In genomic region chr6:30818426-30818841, GRCh38 we compare ENCODE assay signal across 11 cellular contexts.
DNase-seq lines count a peak whose midpoint lies in the region; ATAC-seq and TF ChIP-seq lines count a peak whose summit lies in the region.
"Had no signal": no experiment of that assay in that cellular context is flagged by ENCODE, and none has a peak within 500 bp of the region (broad histone marks: within the 10 kb centered on the region; RNA-seq: fewer than 3 reads in every experiment).

No MANE protein-coding gene starts in this region.

- no peak overlapping the region for H3K4me3 Mint-ChIP-seq in CD8-positive, alpha-beta memory T cell
- H3K4me3 Mint-ChIP-seq in endothelial cell (ENCODE audit: unreplicated experiment) (no peak overlapping the region), osteocyte (ENCODE audit: unreplicated experiment) (no peak overlapping the region)
- H3K4me3 Mint-ChIP-seq: activated B cell treated with CpG ODN at 0.5 μM for 24 hours had no signal

- H3K27ac Mint-ChIP-seq in CD8-positive, alpha-beta memory T cell = peak overlapping the region in 5 of 8 donors; percentile 2 to 69 (median 20)
- H3K27ac Mint-ChIP-seq in endothelial cell (ENCODE audit: unreplicated experiment) (peak overlapping the region; percentile 9), osteocyte (ENCODE audit: unreplicated experiment) (peak overlapping the region; percentile 92)
- H3K27ac Mint-ChIP-seq: activated B cell treated with CpG ODN at 0.5 μM for 24 hours had no signal

- H3K27me3 ChIP-seq in CD8-positive, alpha-beta memory T cell (ENCODE audit: insufficient read depth, low read length, poor library complexity, severe bottlenecking) = no peaks in the 10 kb centered on the region

- H3K9me3 Mint-ChIP-seq in CD8-positive, alpha-beta memory T cell = no peaks in the 10 kb centered on the region
- H3K9me3 Mint-ChIP-seq in endothelial cell (ENCODE audit: unreplicated experiment) = no peaks in the 10 kb centered on the region
- H3K9me3 Mint-ChIP-seq in osteocyte (ENCODE audit: unreplicated experiment) = no peaks in the 10 kb centered on the region
- H3K9me3 Mint-ChIP-seq: activated B cell treated with CpG ODN at 0.5 μM for 24 hours had no signal

- peaks cover 0 to 15% (median under 1%) of the 10 kb centered on the region in 3 donors for H3K36me3 Mint-ChIP-seq in CD8-positive, alpha-beta memory T cell
- H3K36me3 Mint-ChIP-seq in endothelial cell (ENCODE audit: low read depth, unreplicated experiment) (no peaks in the 10 kb centered on the region), osteocyte (ENCODE audit: unreplicated experiment) (no peaks in the 10 kb centered on the region)

- H3K4me3 ChIP-seq in CD8-positive, alpha-beta memory T cell (ENCODE audit: low read length) = no peak overlapping the region

- no peaks in the 10 kb centered on the region for H3K36me3 ChIP-seq in CD8-positive, alpha-beta memory T cell (ENCODE audit: insufficient read depth, low read length)

- POLR2A ChIA-PET in CD8-positive, alpha-beta memory T cell (lab: Charles Lee) = interaction anchor here (0.6 kb wide), 1 partner anchor 27 kb away, joined by 3 read pairs; no protein-coding TSS in a partner anchor

- peaks cover 30% of the 10 kb centered on the region for H3K4me1 ChIP-seq in CD8-positive, alpha-beta memory T cell (ENCODE audit: insufficient read depth, low read length)

- peaks cover 41 to 84% (median 61%) of the 10 kb centered on the region in 3 donors for H3K4me1 Mint-ChIP-seq in CD8-positive, alpha-beta memory T cell
- peaks cover 13% of the 10 kb centered on the region for H3K4me1 Mint-ChIP-seq in endothelial cell (ENCODE audit: unreplicated experiment)
- peaks cover 64% of the 10 kb centered on the region for H3K4me1 Mint-ChIP-seq in osteocyte (ENCODE audit: unreplicated experiment)

- no peak for ATAC-seq in HG03097 (IDR thresholded peaks at IDR 0.05; ENCODE audit: low FRiP score, unreplicated experiment)
- ATAC-seq in activated CD4-positive, CD25-positive, alpha-beta regulatory T cell treated with anti-CD3 and anti-CD28 coated beads, Interleukin-2, amount 50 U/mL, for 24 hours = no peak

- CTCF ChIA-PET in CD8-positive, alpha-beta memory T cell (lab: Charles Lee) = interaction anchor here (1.5 kb wide), 1 partner anchor 275 kb away, joined by 3 read pairs; no protein-coding TSS in a partner anchor

- H3K27me3 Mint-ChIP-seq in CD8-positive, alpha-beta memory T cell = peaks cover 0 to 2% of the 10 kb centered on the region in 2 donors
- peaks cover 2% of the 10 kb centered on the region for H3K27me3 Mint-ChIP-seq in endothelial cell (ENCODE audit: unreplicated experiment)
- no peaks in the 10 kb centered on the region for H3K27me3 Mint-ChIP-seq in osteocyte (ENCODE audit: unreplicated experiment)

- TF ChIP-seq CTCF in endothelial cell (IDR thresholded peaks at IDR 0.05; ENCODE audit: unreplicated experiment) (no peak), osteocyte (IDR thresholded peaks at IDR 0.05) (no peak)

- H3K9me3 ChIP-seq in CD8-positive, alpha-beta memory T cell (ENCODE audit: low read length) = no peaks in the 10 kb centered on the region

- peak overlapping the region; percentile 57 for H3K27ac ChIP-seq in CD8-positive, alpha-beta memory T cell (ENCODE audit: low read depth, low read length)

- no peak for DNase-seq in CD8-positive, alpha-beta memory T cell
- DNase-seq in OCI-M1 (lab: John Stamatoyannopoulos, UW) (peak; percentile 58), endothelial cell (ENCODE audit: low spot score) (no peak), osteocyte (ENCODE audit: extremely low spot score, unreplicated experiment) (no peak), NCI-H146 (lab: John Stamatoyannopoulos, UW) (no peak), midbrain (lab: John Stamatoyannopoulos, UW) (no peak)
- DNase-seq: activated B cell treated with CpG ODN at 0.5 μM for 24 hours; effector memory CD4-positive, alpha-beta T cell; NCI-H1417 treated with DMSO at 0.1 percent for 48 hours had no signal

Comparison
In these comparisons a context has a peak if more than half of its experiments do, and no peak if none do; other contexts are left out.
1. H3K27ac Mint-ChIP-seq: peak in every context shown above with its lines; median percentile 92 in osteocyte; 20 in CD8-positive, alpha-beta memory T cell; 9 in endothelial cell.